In the genomic region with DNA sequence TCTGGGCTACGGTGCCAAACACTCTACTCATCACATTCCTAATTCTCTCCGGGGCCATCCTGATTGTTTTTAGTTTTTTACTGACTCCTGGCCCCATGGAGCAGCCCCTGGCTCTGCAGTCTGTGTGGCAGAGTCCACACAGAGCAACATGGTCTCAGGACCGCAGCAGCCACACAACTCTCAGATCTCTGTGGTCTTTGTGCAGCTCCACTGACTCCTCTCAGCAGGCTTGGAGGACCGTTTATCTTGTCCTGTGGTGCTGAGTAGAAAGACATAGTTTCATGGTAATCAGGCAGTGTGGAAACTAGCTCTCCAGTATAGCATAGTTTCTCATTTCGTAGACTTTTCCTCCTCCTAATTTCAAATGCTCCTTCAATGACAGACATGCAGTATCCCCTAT, we compare ENCODE assay signal across 21 cellular contexts.
"Had no signal": no experiment of that assay in that cellular context is flagged by ENCODE, and none has a peak within 500 bp of the region (broad histone marks: within the 10 kb centered on the region; RNA-seq: fewer than 3 reads in every experiment).

No MANE protein-coding gene starts in this region.

- DNase-seq: activated CD4-positive, alpha-beta T cell treated with anti-CD3 and anti-CD28 coated beads for 48 hours; activated CD4-positive, alpha-beta T cell treated with anti-CD3 and anti-CD28 coated beads, Interleukin-2, amount 50 U/mL, for 4 hours; activated CD4-positive, CD25-positive, alpha-beta regulatory T cell treated with anti-CD3 and anti-CD28 coated beads, Interleukin-2, amount 50 U/mL, for 72 hours; activated CD8-positive, alpha-beta memory T cell treated with anti-CD3 and anti-CD28 coated beads, Interleukin-2, amount 10 ng/mL, durations not matched to agents 7 days and 5 days; activated gamma-delta T cell treated with Interleukin-2 at 50 U/mL for 16 hours; activated naive CD4-positive, alpha-beta T cell treated with anti-CD3 and anti-CD28 coated beads, Interleukin-2, amount 10 ng/mL, durations not matched to agents 7 days and 5 days; activated naive CD8-positive, alpha-beta T cell treated with anti-CD3 and anti-CD28 coated beads for 36 hours; activated T-cell treated with anti-CD3 and anti-CD28 coated beads, Interleukin-2, amount 50 U/mL, for 48 hours; central memory CD4-positive, alpha-beta T cell; MG63; NCI-H1105; NCI-H1436; NCI-H187; NCI-H2081; NCI-H510A treated with DMSO at 0.1 percent for 48 hours; NCI-H69; SHP77 treated with DMSO at 0.1 percent for 48 hours had no signal

- H3K4me3 ChIP-seq: MG63 had no signal

- H3K27me3 ChIP-seq: MG63 had no signal

- H3K27ac Mint-ChIP-seq: activated CD8-positive, alpha-beta memory T cell treated with anti-CD3 and anti-CD28 coated beads, Interleukin-2, amount 10 ng/mL, durations not matched to agents 7 days and 5 days; activated naive CD4-positive, alpha-beta T cell treated with anti-CD3 and anti-CD28 coated beads, Interleukin-2, amount 10 ng/mL, durations not matched to agents 7 days and 5 days; activated naive CD8-positive, alpha-beta T cell treated with anti-CD3 and anti-CD28 coated beads for 36 hours; activated T-helper 17 cell treated with anti-CD3 and anti-CD28 coated beads, Interleukin-2, amount 50 U/mL, for 72 hours; T-helper 1 cell treated with Interleukin-12 subunit alpha and Interleukin-12 subunit beta and Interleukin-4 antibody, amounts not matched to agents 30 μg/mL and 1 μg/mL, for 36 hours had no signal

- H3K36me3 ChIP-seq: MG63 had no signal

- H3K36me3 Mint-ChIP-seq: activated CD8-positive, alpha-beta memory T cell treated with anti-CD3 and anti-CD28 coated beads, Interleukin-2, amount 10 ng/mL, durations not matched to agents 7 days and 5 days; activated naive CD4-positive, alpha-beta T cell treated with anti-CD3 and anti-CD28 coated beads, Interleukin-2, amount 10 ng/mL, durations not matched to agents 7 days and 5 days; activated naive CD8-positive, alpha-beta T cell treated with anti-CD3 and anti-CD28 coated beads for 36 hours had no signal

- FAIRE-seq: bronchial epithelial cell, RCC 7860 had no signal

- H3K4me1 Mint-ChIP-seq: activated CD8-positive, alpha-beta memory T cell treated with anti-CD3 and anti-CD28 coated beads, Interleukin-2, amount 10 ng/mL, durations not matched to agents 7 days and 5 days; activated naive CD4-positive, alpha-beta T cell treated with anti-CD3 and anti-CD28 coated beads, Interleukin-2, amount 10 ng/mL, durations not matched to agents 7 days and 5 days; activated naive CD8-positive, alpha-beta T cell treated with anti-CD3 and anti-CD28 coated beads for 36 hours; activated T-helper 17 cell treated with anti-CD3 and anti-CD28 coated beads, Interleukin-2, amount 50 U/mL, for 72 hours had no signal

- ATAC-seq: activated CD8-positive, alpha-beta memory T cell treated with anti-CD3 and anti-CD28 coated beads, Interleukin-2, amount 10 ng/mL, durations not matched to agents 7 days and 5 days; activated T-helper 17 cell treated with anti-CD3 and anti-CD28 coated beads, Interleukin-2, amount 50 U/mL, for 72 hours had no signal

- H3K27me3 Mint-ChIP-seq: activated naive CD4-positive, alpha-beta T cell treated with anti-CD3 and anti-CD28 coated beads, Interleukin-2, amount 10 ng/mL, durations not matched to agents 7 days and 5 days had no signal

- H3K4me3 Mint-ChIP-seq: activated CD8-positive, alpha-beta memory T cell treated with anti-CD3 and anti-CD28 coated beads, Interleukin-2, amount 10 ng/mL, durations not matched to agents 7 days and 5 days; activated naive CD4-positive, alpha-beta T cell treated with anti-CD3 and anti-CD28 coated beads, Interleukin-2, amount 10 ng/mL, durations not matched to agents 7 days and 5 days; activated naive CD8-positive, alpha-beta T cell treated with anti-CD3 and anti-CD28 coated beads for 36 hours; activated T-helper 17 cell treated with anti-CD3 and anti-CD28 coated beads, Interleukin-2, amount 50 U/mL, for 72 hours; T-helper 1 cell treated with Interleukin-12 subunit alpha and Interleukin-12 subunit beta and Interleukin-4 antibody, amounts not matched to agents 30 μg/mL and 1 μg/mL, for 36 hours had no signal
